ENCODE assay signal across 25 cellular contexts in genomic region chr6:12175626-12176025, GRCh38.
"Had no signal": no experiment of that assay in that cellular context is flagged by ENCODE, and none has a peak within 500 bp of the region (broad histone marks: within the 10 kb centered on the region; RNA-seq: fewer than 3 reads in every experiment).

No MANE protein-coding gene starts in this region.

- H3K4me3 ChIP-seq: ascending aorta, body of pancreas had no signal

- H3K36me3 Mint-ChIP-seq: T-cell had no signal

- H3K36me3 ChIP-seq: ascending aorta had no signal

- H3K4me3 Mint-ChIP-seq: activated CD4-positive, alpha-beta T cell treated with anti-CD3 and anti-CD28 coated beads for 36 hours; activated CD8-positive, alpha-beta T cell treated with anti-CD3 and anti-CD28 coated beads for 36 hours; activated naive CD4-positive, alpha-beta T cell treated with anti-CD3 and anti-CD28 coated beads, Interleukin-2, amount 50 U/mL, for 24 hours; activated T-cell treated with anti-CD3 and anti-CD28 coated beads, Interleukin-2, amount 50 U/mL, for 72 hours; T-cell had no signal

- H3K9me3 Mint-ChIP-seq: activated CD8-positive, alpha-beta T cell treated with anti-CD3 and anti-CD28 coated beads for 36 hours; activated naive CD4-positive, alpha-beta T cell treated with anti-CD3 and anti-CD28 coated beads, Interleukin-2, amount 50 U/mL, for 24 hours had no signal

- H3K4me1 Mint-ChIP-seq: activated CD4-positive, alpha-beta T cell treated with anti-CD3 and anti-CD28 coated beads for 36 hours; activated naive CD4-positive, alpha-beta T cell treated with anti-CD3 and anti-CD28 coated beads, Interleukin-2, amount 50 U/mL, for 24 hours; T-cell had no signal

- ATAC-seq: activated CD4-positive, alpha-beta T cell treated with anti-CD3 and anti-CD28 coated beads for 36 hours; activated CD8-positive, alpha-beta T cell treated with anti-CD3 and anti-CD28 coated beads for 36 hours; body of pancreas; T-cell had no signal

- H3K9me3 ChIP-seq: ascending aorta, body of pancreas had no signal

- H3K27ac Mint-ChIP-seq: activated CD4-positive, alpha-beta T cell treated with anti-CD3 and anti-CD28 coated beads for 36 hours; activated CD8-positive, alpha-beta T cell treated with anti-CD3 and anti-CD28 coated beads for 36 hours; activated naive CD4-positive, alpha-beta T cell treated with anti-CD3 and anti-CD28 coated beads, Interleukin-2, amount 50 U/mL, for 24 hours; activated T-cell treated with anti-CD3 and anti-CD28 coated beads, Interleukin-2, amount 50 U/mL, for 72 hours; activated T-helper 2 cell treated with anti-CD3 and anti-CD28 coated beads, Interferon-gamma antibody, Interleukin-2, Interleukin-4, amounts not matched to agents 10 μg/mL and 5 μg/mL and 100 μg/mL, durations not matched to agents 14 hours and 24 hours and 36 hours; T-cell had no signal

- H3K4me1 ChIP-seq: ascending aorta, body of pancreas had no signal

- FAIRE-seq: bronchial epithelial cell had no signal

- H3K27me3 ChIP-seq: ascending aorta, body of pancreas had no signal

- H3K27ac ChIP-seq: ascending aorta, body of pancreas, VCaP had no signal

- H3K27me3 Mint-ChIP-seq: activated CD4-positive, alpha-beta T cell treated with anti-CD3 and anti-CD28 coated beads for 36 hours; activated CD8-positive, alpha-beta T cell treated with anti-CD3 and anti-CD28 coated beads for 36 hours; activated naive CD4-positive, alpha-beta T cell treated with anti-CD3 and anti-CD28 coated beads, Interleukin-2, amount 50 U/mL, for 24 hours; T-cell had no signal

- DNase-seq: activated CD4-positive, alpha-beta T cell treated with anti-CD3 and anti-CD28 coated beads for 36 hours; activated CD4-positive, alpha-beta T cell treated with anti-CD3 and anti-CD28 coated beads, Interleukin-2, amount 50 U/mL, for 1 hour; activated CD8-positive, alpha-beta memory T cell treated with anti-CD3 and anti-CD28 coated beads, Interleukin-2, amount 50 U/mL, for 4 hours; activated CD8-positive, alpha-beta T cell treated with anti-CD3 and anti-CD28 coated beads for 36 hours; activated T-cell treated with anti-CD3 and anti-CD28 coated beads, Interleukin-2, amount 50 U/mL, for 72 hours; amniotic stem cell; body of pancreas; central memory CD4-positive, alpha-beta T cell; Kasumi-1; KBM-7; NCI-H1105 treated with DMSO at 0.1 percent for 48 hours; NCI-H1436 treated with DMSO at 0.1 percent for 48 hours; NCI-H187; NCI-H2081; NCI-H510A treated with DMSO at 0.1 percent for 48 hours; NCI-H69; SHP77 treated with DMSO at 0.1 percent for 48 hours; T-cell; T-helper 2 cell; T1000 had no signal
